In genomic region chr12:76559277-76560082, GRCh38 we compare ENCODE assay signal across 1 cellular context.
TF ChIP-seq lines count a peak whose summit lies in the region.

Gene OSBPL8, minus strand, starts transcription at chr12:76559771. Its CDS starts 72,220 bp downstream, at chr12:76487551.

TF ChIP-seq in HepG2, 621 proteins besides CTCF, POLR2A, EP300 and RAD21 (continued from another document):
- TF ChIP-seq HBP1 (CRISPR knock-in tag; IDR thresholded peaks at IDR 0.05; ENCODE audit: low read depth) (peak; percentile 68; the same call in 1 of the 2 replicates), CBFB (CRISPR knock-in tag; IDR thresholded peaks at IDR 0.05) (no peak; the same call in 1 of the 2 replicates), PLRG1 (conservative IDR thresholded peaks at IDR 0.05) (no peak), ADNP (CRISPR knock-in tag; IDR thresholded peaks at IDR 0.05) (no peak), HOXA3 (CRISPR knock-in tag; IDR thresholded peaks at IDR 0.05) (peak; percentile 81), THAP8 (CRISPR knock-in tag; IDR thresholded peaks at IDR 0.05; ENCODE audit: borderline replicate concordance) (peak; percentile 96), SUZ12 (IDR thresholded peaks at IDR 0.05; ENCODE audit: low read depth, low read length) (no peak), POLR2AphosphoS5 (IDR thresholded peaks at IDR 0.05; ENCODE audit: low read depth, low read length) (peak; percentile 91), ZNF138 (CRISPR knock-in tag; IDR thresholded peaks at IDR 0.05; ENCODE audit: low read depth) (peak; percentile 69; the same call in 1 of the 2 replicates), ARNT2 (CRISPR knock-in tag; IDR thresholded peaks at IDR 0.05; ENCODE audit: low read depth) (peak; percentile 84), ZNF274 (CRISPR knock-in tag; IDR thresholded peaks at IDR 0.05) (peak; percentile 67), ETV5 (CRISPR knock-in tag; IDR thresholded peaks at IDR 0.05; ENCODE audit: borderline replicate concordance) (peak; percentile 78; the same call in 1 of the 2 replicates), ZNF441 (CRISPR knock-in tag; IDR thresholded peaks at IDR 0.05; ENCODE audit: borderline replicate concordance) (peak; percentile 86), HOXD1 (CRISPR knock-in tag; IDR thresholded peaks at IDR 0.05) (peak; percentile 33; the same call in 1 of the 2 replicates), ZNF180 (CRISPR knock-in tag; IDR thresholded peaks at IDR 0.05; ENCODE audit: borderline replicate concordance, low read depth) (no peak), ZNF431 (CRISPR knock-in tag; IDR thresholded peaks at IDR 0.05; ENCODE audit: borderline replicate concordance, low read depth) (peak; percentile 55; the same call in 1 of the 2 replicates), KDM5A (IDR thresholded peaks at IDR 0.05; ENCODE audit: borderline replicate concordance, low read length) (peak; percentile 65), CCDC6 (CRISPR knock-in tag; IDR thresholded peaks at IDR 0.05) (peak; percentile 92), ZNF720 (CRISPR knock-in tag; IDR thresholded peaks at IDR 0.05) (no peak), CENPT (CRISPR knock-in tag; IDR thresholded peaks at IDR 0.05; ENCODE audit: low read depth) (no peak), JUND (CRISPR knock-in tag; IDR thresholded peaks at IDR 0.05) (peak; percentile 38; the same call in 1 of the 2 replicates), ZNF121 (CRISPR knock-in tag; IDR thresholded peaks at IDR 0.05) (0 out of 2 replicates have a peak, but pooled peaks have one; percentile 27), ZFP82 (CRISPR knock-in tag; IDR thresholded peaks at IDR 0.05; ENCODE audit: borderline replicate concordance) (peak; percentile 75; the same call in 1 of the 2 replicates), ZFX (CRISPR knock-in tag; IDR thresholded peaks at IDR 0.05; ENCODE audit: low read depth) (peak; percentile 99), FOSL2 (CRISPR knock-in tag; IDR thresholded peaks at IDR 0.05) (peak; percentile 46), NFAT5 (CRISPR knock-in tag; IDR thresholded peaks at IDR 0.05) (peak; percentile 32; the same call in 1 of the 2 replicates), ZNF777 (CRISPR knock-in tag; IDR thresholded peaks at IDR 0.05) (peak; percentile 85)
- TF ChIP-seq, protein P1, sequence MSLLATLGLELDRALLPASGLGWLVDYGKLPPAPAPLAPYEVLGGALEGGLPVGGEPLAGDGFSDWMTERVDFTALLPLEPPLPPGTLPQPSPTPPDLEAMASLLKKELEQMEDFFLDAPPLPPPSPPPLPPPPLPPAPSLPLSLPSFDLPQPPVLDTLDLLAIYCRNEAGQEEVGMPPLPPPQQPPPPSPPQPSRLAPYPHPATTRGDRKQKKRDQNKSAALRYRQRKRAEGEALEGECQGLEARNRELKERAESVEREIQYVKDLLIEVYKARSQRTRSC (CRISPR knock-in tag; IDR thresholded peaks at IDR 0.05; ENCODE audit: low read depth), result peak; percentile 57; the same call in 1 of the 2 replicates
- TF ChIP-seq, protein P2, sequence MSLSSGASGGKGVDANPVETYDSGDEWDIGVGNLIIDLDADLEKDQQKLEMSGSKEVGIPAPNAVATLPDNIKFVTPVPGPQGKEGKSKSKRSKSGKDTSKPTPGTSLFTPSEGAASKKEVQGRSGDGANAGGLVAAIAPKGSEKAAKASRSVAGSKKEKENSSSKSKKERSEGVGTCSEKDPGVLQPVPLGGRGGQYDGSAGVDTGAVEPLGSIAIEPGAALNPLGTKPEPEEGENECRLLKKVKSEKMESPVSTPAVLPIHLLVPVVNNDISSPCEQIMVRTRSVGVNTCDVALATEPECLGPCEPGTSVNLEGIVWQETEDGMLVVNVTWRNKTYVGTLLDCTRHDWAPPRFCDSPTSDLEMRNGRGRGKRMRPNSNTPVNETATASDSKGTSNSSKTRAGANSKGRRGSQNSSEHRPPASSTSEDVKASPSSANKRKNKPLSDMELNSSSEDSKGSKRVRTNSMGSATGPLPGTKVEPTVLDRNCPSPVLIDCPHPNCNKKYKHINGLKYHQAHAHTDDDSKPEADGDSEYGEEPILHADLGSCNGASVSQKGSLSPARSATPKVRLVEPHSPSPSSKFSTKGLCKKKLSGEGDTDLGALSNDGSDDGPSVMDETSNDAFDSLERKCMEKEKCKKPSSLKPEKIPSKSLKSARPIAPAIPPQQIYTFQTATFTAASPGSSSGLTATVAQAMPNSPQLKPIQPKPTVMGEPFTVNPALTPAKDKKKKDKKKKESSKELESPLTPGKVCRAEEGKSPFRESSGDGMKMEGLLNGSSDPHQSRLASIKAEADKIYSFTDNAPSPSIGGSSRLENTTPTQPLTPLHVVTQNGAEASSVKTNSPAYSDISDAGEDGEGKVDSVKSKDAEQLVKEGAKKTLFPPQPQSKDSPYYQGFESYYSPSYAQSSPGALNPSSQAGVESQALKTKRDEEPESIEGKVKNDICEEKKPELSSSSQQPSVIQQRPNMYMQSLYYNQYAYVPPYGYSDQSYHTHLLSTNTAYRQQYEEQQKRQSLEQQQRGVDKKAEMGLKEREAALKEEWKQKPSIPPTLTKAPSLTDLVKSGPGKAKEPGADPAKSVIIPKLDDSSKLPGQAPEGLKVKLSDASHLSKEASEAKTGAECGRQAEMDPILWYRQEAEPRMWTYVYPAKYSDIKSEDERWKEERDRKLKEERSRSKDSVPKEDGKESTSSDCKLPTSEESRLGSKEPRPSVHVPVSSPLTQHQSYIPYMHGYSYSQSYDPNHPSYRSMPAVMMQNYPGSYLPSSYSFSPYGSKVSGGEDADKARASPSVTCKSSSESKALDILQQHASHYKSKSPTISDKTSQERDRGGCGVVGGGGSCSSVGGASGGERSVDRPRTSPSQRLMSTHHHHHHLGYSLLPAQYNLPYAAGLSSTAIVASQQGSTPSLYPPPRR (CRISPR knock-in tag; IDR thresholded peaks at IDR 0.05; ENCODE audit: borderline replicate concordance), result peak; percentile 66; the same call in 1 of the 2 replicates
- TF ChIP-seq, protein P3, sequence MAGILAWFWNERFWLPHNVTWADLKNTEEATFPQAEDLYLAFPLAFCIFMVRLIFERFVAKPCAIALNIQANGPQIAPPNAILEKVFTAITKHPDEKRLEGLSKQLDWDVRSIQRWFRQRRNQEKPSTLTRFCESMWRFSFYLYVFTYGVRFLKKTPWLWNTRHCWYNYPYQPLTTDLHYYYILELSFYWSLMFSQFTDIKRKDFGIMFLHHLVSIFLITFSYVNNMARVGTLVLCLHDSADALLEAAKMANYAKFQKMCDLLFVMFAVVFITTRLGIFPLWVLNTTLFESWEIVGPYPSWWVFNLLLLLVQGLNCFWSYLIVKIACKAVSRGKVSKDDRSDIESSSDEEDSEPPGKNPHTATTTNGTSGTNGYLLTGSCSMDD (CRISPR knock-in tag; IDR thresholded peaks at IDR 0.05), result 0 out of 2 replicates have a peak, but pooled peaks have one; percentile 54
- TF ChIP-seq, protein P4, sequence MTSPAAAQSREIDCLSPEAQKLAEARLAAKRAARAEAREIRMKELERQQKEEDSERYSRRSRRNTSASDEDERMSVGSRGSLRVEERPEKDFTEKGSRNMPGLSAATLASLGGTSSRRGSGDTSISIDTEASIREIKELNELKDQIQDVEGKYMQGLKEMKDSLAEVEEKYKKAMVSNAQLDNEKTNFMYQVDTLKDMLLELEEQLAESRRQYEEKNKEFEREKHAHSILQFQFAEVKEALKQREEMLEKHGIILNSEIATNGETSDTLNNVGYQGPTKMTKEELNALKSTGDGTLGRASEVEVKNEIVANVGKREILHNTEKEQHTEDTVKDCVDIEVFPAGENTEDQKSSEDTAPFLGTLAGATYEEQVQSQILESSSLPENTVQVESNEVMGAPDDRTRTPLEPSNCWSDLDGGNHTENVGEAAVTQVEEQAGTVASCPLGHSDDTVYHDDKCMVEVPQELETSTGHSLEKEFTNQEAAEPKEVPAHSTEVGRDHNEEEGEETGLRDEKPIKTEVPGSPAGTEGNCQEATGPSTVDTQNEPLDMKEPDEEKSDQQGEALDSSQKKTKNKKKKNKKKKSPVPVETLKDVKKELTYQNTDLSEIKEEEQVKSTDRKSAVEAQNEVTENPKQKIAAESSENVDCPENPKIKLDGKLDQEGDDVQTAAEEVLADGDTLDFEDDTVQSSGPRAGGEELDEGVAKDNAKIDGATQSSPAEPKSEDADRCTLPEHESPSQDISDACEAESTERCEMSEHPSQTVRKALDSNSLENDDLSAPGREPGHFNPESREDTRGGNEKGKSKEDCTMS (CRISPR knock-in tag; conservative IDR thresholded peaks at IDR 0.05), result no peak
- TF ChIP-seq, protein P5, sequence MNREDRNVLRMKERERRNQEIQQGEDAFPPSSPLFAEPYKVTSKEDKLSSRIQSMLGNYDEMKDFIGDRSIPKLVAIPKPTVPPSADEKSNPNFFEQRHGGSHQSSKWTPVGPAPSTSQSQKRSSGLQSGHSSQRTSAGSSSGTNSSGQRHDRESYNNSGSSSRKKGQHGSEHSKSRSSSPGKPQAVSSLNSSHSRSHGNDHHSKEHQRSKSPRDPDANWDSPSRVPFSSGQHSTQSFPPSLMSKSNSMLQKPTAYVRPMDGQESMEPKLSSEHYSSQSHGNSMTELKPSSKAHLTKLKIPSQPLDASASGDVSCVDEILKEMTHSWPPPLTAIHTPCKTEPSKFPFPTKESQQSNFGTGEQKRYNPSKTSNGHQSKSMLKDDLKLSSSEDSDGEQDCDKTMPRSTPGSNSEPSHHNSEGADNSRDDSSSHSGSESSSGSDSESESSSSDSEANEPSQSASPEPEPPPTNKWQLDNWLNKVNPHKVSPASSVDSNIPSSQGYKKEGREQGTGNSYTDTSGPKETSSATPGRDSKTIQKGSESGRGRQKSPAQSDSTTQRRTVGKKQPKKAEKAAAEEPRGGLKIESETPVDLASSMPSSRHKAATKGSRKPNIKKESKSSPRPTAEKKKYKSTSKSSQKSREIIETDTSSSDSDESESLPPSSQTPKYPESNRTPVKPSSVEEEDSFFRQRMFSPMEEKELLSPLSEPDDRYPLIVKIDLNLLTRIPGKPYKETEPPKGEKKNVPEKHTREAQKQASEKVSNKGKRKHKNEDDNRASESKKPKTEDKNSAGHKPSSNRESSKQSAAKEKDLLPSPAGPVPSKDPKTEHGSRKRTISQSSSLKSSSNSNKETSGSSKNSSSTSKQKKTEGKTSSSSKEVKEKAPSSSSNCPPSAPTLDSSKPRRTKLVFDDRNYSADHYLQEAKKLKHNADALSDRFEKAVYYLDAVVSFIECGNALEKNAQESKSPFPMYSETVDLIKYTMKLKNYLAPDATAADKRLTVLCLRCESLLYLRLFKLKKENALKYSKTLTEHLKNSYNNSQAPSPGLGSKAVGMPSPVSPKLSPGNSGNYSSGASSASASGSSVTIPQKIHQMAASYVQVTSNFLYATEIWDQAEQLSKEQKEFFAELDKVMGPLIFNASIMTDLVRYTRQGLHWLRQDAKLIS (CRISPR knock-in tag; IDR thresholded peaks at IDR 0.05), result 0 out of 2 replicates have a peak, but pooled peaks have one; percentile 71
